In the genomic region with DNA sequence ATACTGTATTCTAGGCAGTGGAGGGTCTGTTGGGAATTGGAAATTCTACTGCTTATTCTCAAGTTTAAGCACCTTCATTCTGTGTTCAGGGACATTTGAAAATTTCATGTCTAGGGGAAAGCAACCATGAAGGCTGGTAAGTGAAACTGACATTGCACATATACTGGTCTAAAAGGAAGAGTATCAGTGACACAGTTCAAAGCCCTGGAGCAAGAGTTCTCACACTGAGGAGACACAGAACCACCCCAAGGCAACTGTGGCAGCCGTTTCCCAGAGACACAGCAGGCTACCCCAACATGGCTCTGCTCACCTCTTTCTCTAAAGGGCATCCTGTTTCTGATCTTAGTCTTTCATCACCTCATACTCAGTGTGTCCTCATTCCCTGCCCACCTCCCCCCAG, we compare ENCODE assay signal across 23 cellular contexts.
DNase-seq lines count a peak whose midpoint lies in the region; ATAC-seq and TF ChIP-seq lines count a peak whose summit lies in the region.
"Had no signal": no experiment of that assay in that cellular context is flagged by ENCODE, and none has a peak within 500 bp of the region (broad histone marks: within the 10 kb centered on the region; RNA-seq: fewer than 3 reads in every experiment).

No MANE protein-coding gene starts in this region.

- ATAC-seq in GM18867 (IDR thresholded peaks at IDR 0.05; ENCODE audit: unreplicated experiment), result peak; percentile 74
- peak; percentile 69 for ATAC-seq in GM21717 (IDR thresholded peaks at IDR 0.05; ENCODE audit: unreplicated experiment)
- no peak for ATAC-seq in natural killer cell
- ATAC-seq in HG03469 (IDR thresholded peaks at IDR 0.05; ENCODE audit: unreplicated experiment), result no peak
- no peak for ATAC-seq in GM19035 (IDR thresholded peaks at IDR 0.05; ENCODE audit: unreplicated experiment)
- ATAC-seq: heart left ventricle; sciatic nerve; stimulated activated naive CD8-positive, alpha-beta T cell treated with anti-CD3 and anti-CD28 coated beads, Interleukin-15, Interleukin-2, amounts not matched to agents 100 U/mL and 50 U/mL, for 24 hours had no signal

- no peaks in the 10 kb centered on the region for H3K36me3 Mint-ChIP-seq in natural killer cell
- H3K36me3 Mint-ChIP-seq: neural progenitor cell had no signal

- H3K4me3 ChIP-seq in GM12865 (ENCODE audit: low read depth, low read length), result no peak overlapping the region
- H3K4me3 ChIP-seq: adrenal gland, heart left ventricle, neural progenitor cell, thyroid gland had no signal

- intact Hi-C loops in natural killer cell (cut with micrococcal nuclease), result no loop called here

- TF ChIP-seq CTCF in GM12865 (IDR thresholded peaks at IDR 0.05; ENCODE audit: insufficient read depth, low read depth, low read length, missing control alignments), result no peak
- no peak for TF ChIP-seq CTCF in natural killer cell (IDR thresholded peaks at IDR 0.05)

- peaks cover 7 to 13% of the 10 kb centered on the region in 2 donors for H3K9me3 Mint-ChIP-seq in natural killer cell

- no peaks in the 10 kb centered on the region for H3K4me1 Mint-ChIP-seq in natural killer cell
- H3K4me1 Mint-ChIP-seq: neural progenitor cell had no signal

- no peak overlapping the region for H3K27ac Mint-ChIP-seq in natural killer cell
- H3K27ac Mint-ChIP-seq: neural progenitor cell had no signal

- H3K4me3 Mint-ChIP-seq in natural killer cell, result no peak overlapping the region
- H3K4me3 Mint-ChIP-seq: neural progenitor cell had no signal

- peak; percentile 62 for DNase-seq in GM12865 (ENCODE audit: low read depth)
- DNase-seq in NCI-H146 (lab: John Stamatoyannopoulos, UW), result peak; percentile 58
- DNase-seq in natural killer cell, result no peak
- DNase-seq in SW 1271 (lab: John Stamatoyannopoulos, UW), result no peak
- DNase-seq: activated CD4-positive, alpha-beta T cell treated with anti-CD3 and anti-CD28 coated beads for 48 hours; activated naive CD4-positive, alpha-beta T cell; activated T-cell treated with anti-CD3 and anti-CD28 coated beads, Interleukin-2, amount 50 U/mL, for 48 hours; adrenal gland; brain microvascular endothelial cell; effector CD4-positive, alpha-beta T cell; heart left ventricle; mammary epithelial cell; NCI-H1048; NCI-H526 treated with DMSO at 0.1 percent for 48 hours; stimulated activated CD4-positive, alpha-beta T cell treated with anti-CD3 and anti-CD28 coated beads, Interleukin-4, amount 100 ng/mL, for 4 hours; stimulated activated naive CD8-positive, alpha-beta T cell treated with anti-CD3 and anti-CD28 coated beads, Interleukin-15, Interleukin-2, amounts not matched to agents 100 U/mL and 50 U/mL, for 24 hours; thyroid gland had no signal

- no peaks in the 10 kb centered on the region for H3K27me3 Mint-ChIP-seq in natural killer cell (ENCODE audit: low read depth in 2 of 2)

Comparison
In these comparisons a context has a peak if more than half of its experiments do, and no peak if none do; other contexts are left out.
1. DNase-seq: peak in GM12865 (single experiment) and NCI-H146 (single experiment); none in natural killer cell (single experiment) and SW 1271 (0 of 2).
2. ATAC-seq: peak in GM18867 (single experiment) and GM21717 (single experiment); none in natural killer cell (0 of 3), HG03469 (single experiment) and GM19035 (single experiment).